Comparison of ENCODE assay signal across 16 cellular contexts in the genomic region with DNA sequence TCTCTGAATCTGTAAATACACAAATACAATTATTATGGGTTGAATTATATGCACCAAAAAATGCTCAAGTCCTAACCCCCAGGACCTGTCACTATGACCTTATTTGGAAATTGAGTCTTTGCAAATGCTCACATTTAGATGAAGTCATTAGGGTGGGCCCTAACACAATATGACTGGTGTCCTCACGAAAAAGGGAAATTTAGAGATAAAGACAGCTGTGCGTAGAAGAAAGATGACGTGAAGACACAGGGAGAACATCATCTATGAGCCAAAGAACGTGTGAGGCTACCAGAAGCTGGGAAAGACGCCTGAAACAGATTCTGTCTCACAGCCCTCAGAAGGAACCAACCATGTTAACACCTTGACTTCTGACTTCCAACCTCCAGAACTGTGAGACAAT.
DNase-seq lines count a peak whose midpoint lies in the region; ATAC-seq, FAIRE-seq and TF ChIP-seq lines count a peak whose summit lies in the region.
"Had no signal": no experiment of that assay in that cellular context is flagged by ENCODE, and none has a peak within 500 bp of the region (broad histone marks: within the 10 kb centered on the region; RNA-seq: fewer than 3 reads in every experiment).

No MANE protein-coding gene starts in this region.

- DNase-seq in Right ventricle myocardium superior (no peak), left ventricle myocardium inferior (no peak), GM12878 (ENCODE audit: low read depth, low spot score) (no peak), lung (ENCODE audit: low spot score) (peak; percentile 14), transverse colon (no peak), Peyer's patch (no peak)
- DNase-seq: C1 segment of cervical spinal cord; Calu3; CD4-positive, alpha-beta memory T cell; COR-L47; GF-D8; GOT3; HFFc6 had no signal

- H3K27ac ChIP-seq in left ventricle myocardium inferior (replicated peaks): no peak overlapping the region
- no peak overlapping the region for H3K27ac ChIP-seq in GM12878 (ENCODE audit: control insufficient read depth, insufficient read depth)
- H3K27ac ChIP-seq in lung (ENCODE audit: low read depth in 1 of 2, low read length in 1 of 2): no peak overlapping the region
- no peak overlapping the region for H3K27ac ChIP-seq in transverse colon
- no peak overlapping the region for H3K27ac ChIP-seq in Peyer's patch

- no peak for FAIRE-seq in GM12878 (lab: Jason Lieb, UNC)
- FAIRE-seq: GM12892, H54 had no signal

- TF ChIP-seq CTCF in left ventricle myocardium inferior (IDR thresholded peaks at IDR 0.05; ENCODE audit: borderline replicate concordance) (no peak), GM12878 (IDR thresholded peaks at IDR 0.05 in 2 of 3, conservative IDR thresholded peaks at IDR 0.05 in 1 of 3; ENCODE audit: control insufficient read depth in 2 of 3, extremely low read depth in 1 of 3, insufficient read depth in 1 of 3, low read depth in 3 of 3, low read length in 3 of 3) (no peak), lung (IDR thresholded peaks at IDR 0.05; ENCODE audit: control extremely low read depth, extremely low read depth) (no peak), transverse colon (IDR thresholded peaks at IDR 0.05) (no peak), Peyer's patch (IDR thresholded peaks at IDR 0.05) (no peak)

- WGBS in GM12878 (ENCODE audit: insufficient coverage, insufficient replicate concordance, low lambda C conversion rate, missing lambda C conversion rate): 36% methylated on average over 5 of the region's 5 CpGs
- WGBS in lung, 2 donors: 83 to 89% methylated on average over 5 of the region's 5 CpGs
- WGBS in transverse colon (ENCODE audit: low coverage in 1 of 2), 2 donors: 78 to 87% methylated on average over 4 to 5 of the region's 5 CpGs

- POLR2A ChIA-PET in GM12878 (lab: Charles Lee): no interaction called here

- H3K36me3 ChIP-seq in left ventricle myocardium inferior: no peaks in the 10 kb centered on the region
- no peaks in the 10 kb centered on the region for H3K36me3 ChIP-seq in GM12878 (ENCODE audit: control insufficient read depth in 2 of 2, insufficient read depth in 2 of 2, low read length in 1 of 2)
- no peaks in the 10 kb centered on the region for H3K36me3 ChIP-seq in lung (ENCODE audit: control insufficient read depth in 2 of 2, insufficient read depth in 2 of 2, low read length in 2 of 2)
- no peaks in the 10 kb centered on the region for H3K36me3 ChIP-seq in transverse colon
- no peaks in the 10 kb centered on the region for H3K36me3 ChIP-seq in Peyer's patch
- H3K36me3 ChIP-seq: HAP-1 had no signal

- H3K27me3 ChIP-seq in left ventricle myocardium inferior (ENCODE audit: low read depth): peaks cover 4% of the 10 kb centered on the region
- no peaks in the 10 kb centered on the region for H3K27me3 ChIP-seq in GM12878 (replicated peaks in 1 of 2; ENCODE audit: control insufficient read depth in 2 of 2, insufficient read depth in 2 of 2, low read length in 1 of 2)
- no peaks in the 10 kb centered on the region for H3K27me3 ChIP-seq in lung (ENCODE audit: control insufficient read depth, insufficient read depth)
- no peaks in the 10 kb centered on the region for H3K27me3 ChIP-seq in transverse colon
- H3K27me3 ChIP-seq in Peyer's patch: no peaks in the 10 kb centered on the region

- TF ChIP-seq RAD21 in GM12878 (IDR thresholded peaks at IDR 0.05; ENCODE audit: insufficient read depth, low read depth, low read length): no peak

- RAD21 ChIA-PET in GM12878 (lab: Charles Lee; ENCODE audit: unreplicated experiment): no interaction called here

- H3K4me3 ChIP-seq in left ventricle myocardium inferior: no peak overlapping the region
- H3K4me3 ChIP-seq in GM12878: no peak overlapping the region
- H3K4me3 ChIP-seq in lung: no peak overlapping the region
- H3K4me3 ChIP-seq in transverse colon: no peak overlapping the region
- no peak overlapping the region for H3K4me3 ChIP-seq in Peyer's patch
- H3K4me3 ChIP-seq: HAP-1 had no signal

- H3K4me1 ChIP-seq in left ventricle myocardium inferior (no peaks in the 10 kb centered on the region), GM12878 (ENCODE audit: control insufficient read depth, insufficient read depth, low read length) (no peaks in the 10 kb centered on the region), lung (ENCODE audit: control insufficient read depth in 2 of 2, insufficient read depth in 2 of 2, low read length in 2 of 2) (no peaks in the 10 kb centered on the region), transverse colon (no peaks in the 10 kb centered on the region), Peyer's patch (no peaks in the 10 kb centered on the region)
- H3K4me1 ChIP-seq: HAP-1 had no signal

- intact Hi-C loops in Right ventricle myocardium superior (cut with DNase I) (no loop called here), left ventricle myocardium inferior (cut with micrococcal nuclease) (no loop called here), GM12878 (cut with micrococcal nuclease; ENCODE audit: unreplicated experiment) (loop anchor here (2.0 kb wide), 1 partner anchor 17 kb away; no protein-coding TSS in a partner anchor), transverse colon (cut with DNase I; ENCODE audit: low total_unique reads) (no loop called here)

- TF ChIP-seq EP300 in GM12878 (IDR thresholded peaks at IDR 0.05; ENCODE audit: borderline replicate concordance in 1 of 2, control insufficient read depth in 1 of 2, low read depth in 2 of 2, low read length in 2 of 2): no peak
- TF ChIP-seq EP300 in transverse colon (IDR thresholded peaks at IDR 0.05; ENCODE audit: low read depth): no peak

- no peaks in the 10 kb centered on the region for H4K20me1 ChIP-seq in GM12878 (ENCODE audit: control insufficient read depth, insufficient read depth)

- ATAC-seq in Right ventricle myocardium superior (ENCODE audit: poor library complexity): peak; percentile 55
- peak; percentile 42 for ATAC-seq in GM12878
- no peak for ATAC-seq in lung (ENCODE audit: insufficient read depth, low FRiP score)

- no peak overlapping the region for H3K9ac ChIP-seq in GM12878 (ENCODE audit: control insufficient read depth, insufficient read depth, low read length)

- H3K9me3 ChIP-seq in left ventricle myocardium inferior (replicated peaks) (no peaks in the 10 kb centered on the region), GM12878 (replicated peaks; ENCODE audit: control insufficient read depth, insufficient read depth, low read length) (no peaks in the 10 kb centered on the region), lung (ENCODE audit: control insufficient read depth in 2 of 2, insufficient read depth in 1 of 2, low read length in 1 of 2) (no peaks in the 10 kb centered on the region), transverse colon (no peaks in the 10 kb centered on the region), Peyer's patch (no peaks in the 10 kb centered on the region)
- H3K9me3 ChIP-seq: HAP-1 had no signal

- no peak overlapping the region for H3K4me2 ChIP-seq in GM12878 (ENCODE audit: control insufficient read depth, insufficient read depth)

- no peak for TF ChIP-seq POLR2A in GM12878 (IDR thresholded peaks at IDR 0.05; ENCODE audit: low read depth, low read length)
- TF ChIP-seq POLR2A in transverse colon (IDR thresholded peaks at IDR 0.05): no peak
- no peak for TF ChIP-seq POLR2A in Peyer's patch (IDR thresholded peaks at IDR 0.05)

- H3K79me2 ChIP-seq in GM12878 (ENCODE audit: control insufficient read depth, insufficient read depth, low read length): no peaks in the 10 kb centered on the region

- no TSS peak for BruUV-seq in GM12878 (replicated peaks; lab: Mats Ljungman, UMichigan)

- H2AFZ ChIP-seq in GM12878 (ENCODE audit: control insufficient read depth, low read depth, low read length): no peak overlapping the region

- SMC1A ChIA-PET in GM12878 (lab: Charles Lee; ENCODE audit: uncharacterized antibody, unreplicated experiment): no interaction called here

- CTCF ChIA-PET in GM12878 (lab: Yijun Ruan, JAX): no interaction called here

- in situ Hi-C loops in GM12878 (cut with MboI) (no loop called here), transverse colon (cut with MboI; ENCODE audit: low pct_ligation_motif_present in 1 of 4, low pct_unique_long_range_greater_than_20kb in 1 of 4, low sequenced_read_pairs in 3 of 4) (no loop called here)

TF ChIP-seq in GM12878, 131 proteins besides CTCF, POLR2A, EP300 and RAD21 (continues in another document):
- TF ChIP-seq NR2F1 (conservative IDR thresholded peaks at IDR 0.05): no peak
- TF ChIP-seq GATAD2B (conservative IDR thresholded peaks at IDR 0.05; ENCODE audit: low read depth): no peak
- no peak for TF ChIP-seq RAD51 (IDR thresholded peaks at IDR 0.05)
- TF ChIP-seq, protein P1, sequence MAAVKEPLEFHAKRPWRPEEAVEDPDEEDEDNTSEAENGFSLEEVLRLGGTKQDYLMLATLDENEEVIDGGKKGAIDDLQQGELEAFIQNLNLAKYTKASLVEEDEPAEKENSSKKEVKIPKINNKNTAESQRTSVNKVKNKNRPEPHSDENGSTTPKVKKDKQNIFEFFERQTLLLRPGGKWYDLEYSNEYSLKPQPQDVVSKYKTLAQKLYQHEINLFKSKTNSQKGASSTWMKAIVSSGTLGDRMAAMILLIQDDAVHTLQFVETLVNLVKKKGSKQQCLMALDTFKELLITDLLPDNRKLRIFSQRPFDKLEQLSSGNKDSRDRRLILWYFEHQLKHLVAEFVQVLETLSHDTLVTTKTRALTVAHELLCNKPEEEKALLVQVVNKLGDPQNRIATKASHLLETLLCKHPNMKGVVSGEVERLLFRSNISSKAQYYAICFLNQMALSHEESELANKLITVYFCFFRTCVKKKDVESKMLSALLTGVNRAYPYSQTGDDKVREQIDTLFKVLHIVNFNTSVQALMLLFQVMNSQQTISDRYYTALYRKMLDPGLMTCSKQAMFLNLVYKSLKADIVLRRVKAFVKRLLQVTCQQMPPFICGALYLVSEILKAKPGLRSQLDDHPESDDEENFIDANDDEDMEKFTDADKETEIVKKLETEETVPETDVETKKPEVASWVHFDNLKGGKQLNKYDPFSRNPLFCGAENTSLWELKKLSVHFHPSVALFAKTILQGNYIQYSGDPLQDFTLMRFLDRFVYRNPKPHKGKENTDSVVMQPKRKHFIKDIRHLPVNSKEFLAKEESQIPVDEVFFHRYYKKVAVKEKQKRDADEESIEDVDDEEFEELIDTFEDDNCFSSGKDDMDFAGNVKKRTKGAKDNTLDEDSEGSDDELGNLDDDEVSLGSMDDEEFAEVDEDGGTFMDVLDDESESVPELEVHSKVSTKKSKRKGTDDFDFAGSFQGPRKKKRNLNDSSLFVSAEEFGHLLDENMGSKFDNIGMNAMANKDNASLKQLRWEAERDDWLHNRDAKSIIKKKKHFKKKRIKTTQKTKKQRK (IDR thresholded peaks at IDR 0.05; ENCODE audit: low read depth, low read length): no peak
- no peak for TF ChIP-seq PML (IDR thresholded peaks at IDR 0.05; ENCODE audit: low read length)
